Comparison of ENCODE assay signal across 1 cellular context in genomic region chr5:143601917-143602333, GRCh38.
TF ChIP-seq lines count a peak whose summit lies in the region.

No MANE protein-coding gene starts in this region.

TF ChIP-seq in GM23338, 12 proteins besides CTCF, POLR2A, EP300 and RAD21 (continued from another document):
- TF ChIP-seq ZNF462 (CRISPR knock-in tag; IDR thresholded peaks at IDR 0.05) (no peak), CREB1 (CRISPR knock-in tag; IDR thresholded peaks at IDR 0.05; ENCODE audit: low read depth) (no peak)
